ENCODE assay signal across 9 cellular contexts in genomic region chr9:136567651-136568287, GRCh38. TPM values are rescaled to one million over a fixed set of nuclear protein-coding genes. Genes with fewer than 3 reads are reported as not detected.
DNase-seq lines count a peak whose midpoint lies in the region; ATAC-seq and TF ChIP-seq lines count a peak whose summit lies in the region.
"Had no signal": no experiment of that assay in that cellular context is flagged by ENCODE, and none has a peak within 500 bp of the region (broad histone marks: within the 10 kb centered on the region; RNA-seq: fewer than 3 reads in every experiment).

No MANE protein-coding gene starts in this region.

- no peaks in the 10 kb centered on the region for H3K36me3 Mint-ChIP-seq in WTC11
- no peaks in the 10 kb centered on the region for H3K36me3 Mint-ChIP-seq in activated naive CD4-positive, alpha-beta T cell treated with anti-CD3 and anti-CD28 coated beads for 36 hours (ENCODE audit: low read depth)

- POLR2A ChIA-PET in WTC11 (lab: Charles Lee) = interaction anchor here (0.8 kb wide), 1 partner anchor 11 kb away, joined by 5 read pairs; no protein-coding TSS in a partner anchor

- 37 to 39% methylated on average over 27 of the region's 27 CpGs for WGBS in heart right ventricle, 2 donors

- peak; percentile 4 for ATAC-seq in WTC11
- peak; percentile 40 to 60 (median 56) for ATAC-seq in heart right ventricle
- ATAC-seq in GM21786 (IDR thresholded peaks at IDR 0.05; ENCODE audit: unreplicated experiment) = no peak

- H3K36me3 ChIP-seq in heart right ventricle = no peaks in the 10 kb centered on the region

- no peaks in the 10 kb centered on the region; the same call in 1 of the 2 replicates for H3K9me3 Mint-ChIP-seq in WTC11
- H3K9me3 Mint-ChIP-seq in activated naive CD4-positive, alpha-beta T cell treated with anti-CD3 and anti-CD28 coated beads for 36 hours = no peaks in the 10 kb centered on the region

- no peaks in the 10 kb centered on the region for H3K27me3 Mint-ChIP-seq in WTC11 (ENCODE audit: low read depth)
- no peaks in the 10 kb centered on the region for H3K27me3 Mint-ChIP-seq in activated naive CD4-positive, alpha-beta T cell treated with anti-CD3 and anti-CD28 coated beads for 36 hours (ENCODE audit: low read depth)

- peak overlapping the region in 9 of 10 donors; percentile 28 to 71 (median 52) for H3K27ac ChIP-seq in heart right ventricle

- H3K27me3 ChIP-seq in heart right ventricle = no peaks in the 10 kb centered on the region

- peak overlapping the region in 1 of 10 donors; percentile 4 for H3K4me3 ChIP-seq in heart right ventricle

- H3K9me3 ChIP-seq in heart right ventricle = no peaks in the 10 kb centered on the region

- peaks cover 54% of the 10 kb centered on the region for H3K4me1 Mint-ChIP-seq in WTC11
- H3K4me1 Mint-ChIP-seq in activated naive CD4-positive, alpha-beta T cell treated with anti-CD3 and anti-CD28 coated beads for 36 hours (ENCODE audit: low read depth) = no peaks in the 10 kb centered on the region

- H3K27ac Mint-ChIP-seq in WTC11 = no peak overlapping the region; the same call in 1 of the 2 replicates
- H3K27ac Mint-ChIP-seq in activated naive CD4-positive, alpha-beta T cell treated with anti-CD3 and anti-CD28 coated beads for 36 hours = no peak overlapping the region

- TF ChIP-seq CTCF in WTC11 (IDR thresholded peaks at IDR 0.05) (no peak), heart right ventricle (IDR thresholded peaks at IDR 0.05) (no peak)

- intact Hi-C loops in heart right ventricle (cut with DNase I) = loop anchor here in 2 of 10 donors (2.0 to 10.0 kb wide), 2 partner anchors 21 to 57 kb away; partner anchors contain the start of gene NOTCH1 (in 1 of the 2)
- intact Hi-C loops in activated naive CD4-positive, alpha-beta T cell treated with anti-CD3 and anti-CD28 coated beads for 36 hours (cut with micrococcal nuclease) = no loop called here

- CTCF ChIA-PET in WTC11 (lab: Charles Lee) = interaction anchor here (1.2 to 1.6 kb wide), 2 partner anchors 20 to 57 kb away, joined by 3 to 5 read pairs; no protein-coding TSS in a partner anchor
- CTCF ChIA-PET in activated naive CD4-positive, alpha-beta T cell treated with anti-CD3 and anti-CD28 coated beads for 36 hours (lab: Charles Lee) = no interaction called here

- in situ Hi-C loops in G401 (cut with HindIII; ENCODE audit: low sequenced_read_pairs) = no loop called here

- peak; percentile 48 for DNase-seq in GM04504 (ENCODE audit: low read depth)
- DNase-seq in WTC11 (ENCODE audit: low spot score) = peak; percentile 55
- DNase-seq in heart right ventricle = peak; percentile 73 to 79
- peak; percentile 61 for DNase-seq in retina
- DNase-seq in activated naive CD4-positive, alpha-beta T cell treated with anti-CD3 and anti-CD28 coated beads for 36 hours = no peak
- no peak for DNase-seq in G401 (ENCODE audit: low spot score)
- no peak for DNase-seq in cortex of kidney (lab: John Stamatoyannopoulos, UW)
- DNase-seq: GF-D8 had no signal

- peaks cover 61 to 99% (median 97%) of the 10 kb centered on the region in 9 donors for H3K4me1 ChIP-seq in heart right ventricle

- no peak overlapping the region for H3K4me3 Mint-ChIP-seq in WTC11
- no peak overlapping the region for H3K4me3 Mint-ChIP-seq in activated naive CD4-positive, alpha-beta T cell treated with anti-CD3 and anti-CD28 coated beads for 36 hours

TF ChIP-seq in WTC11, 78 proteins besides CTCF, POLR2A, EP300 and RAD21 (continues in another document):
- TF ChIP-seq ZNF671 (CRISPR knock-in tag; IDR thresholded peaks at IDR 0.05) = no peak
- TF ChIP-seq JAZF1 (CRISPR knock-in tag; IDR thresholded peaks at IDR 0.05) = no peak
- TF ChIP-seq ZSCAN18 (CRISPR knock-in tag; IDR thresholded peaks at IDR 0.05) = no peak
- TF ChIP-seq ATF6 (CRISPR knock-in tag; IDR thresholded peaks at IDR 0.05) = no peak
- TF ChIP-seq NFE2L1 (CRISPR knock-in tag; IDR thresholded peaks at IDR 0.05) = no peak
- no peak for TF ChIP-seq ZNF263 (CRISPR knock-in tag; IDR thresholded peaks at IDR 0.05; ENCODE audit: low read depth)
- peak; percentile 39; the same call in 1 of the 2 replicates for TF ChIP-seq SMAD3 (CRISPR knock-in tag; IDR thresholded peaks at IDR 0.05; ENCODE audit: borderline replicate concordance)
- TF ChIP-seq ATF2 (CRISPR knock-in tag; IDR thresholded peaks at IDR 0.05; ENCODE audit: borderline replicate concordance, low read depth) = peak; percentile 29; the same call in 1 of the 2 replicates
- TF ChIP-seq TEAD4 (CRISPR knock-in tag; IDR thresholded peaks at IDR 0.05) = no peak
- TF ChIP-seq FOXP1 (CRISPR knock-in tag; IDR thresholded peaks at IDR 0.05; ENCODE audit: borderline replicate concordance) = peak; percentile 61; the same call in 1 of the 2 replicates
- peak; percentile 39; the same call in 1 of the 2 replicates for TF ChIP-seq E2F5 (CRISPR knock-in tag; IDR thresholded peaks at IDR 0.05)
- TF ChIP-seq E2F1 (CRISPR knock-in tag; IDR thresholded peaks at IDR 0.05) = peak; percentile 73; the same call in 1 of the 2 replicates
- no peak for TF ChIP-seq MXD4 (CRISPR knock-in tag; IDR thresholded peaks at IDR 0.05; ENCODE audit: borderline replicate concordance)
- TF ChIP-seq USF2 (CRISPR knock-in tag; IDR thresholded peaks at IDR 0.05) = peak; percentile 67
- TF ChIP-seq CREB1 (CRISPR knock-in tag; IDR thresholded peaks at IDR 0.05) = peak; percentile 74; the same call in 1 of the 2 replicates

RNA-seq across cellular contexts. Expression of gene NOTCH1, which starts 21.9 kb away (rescaled TPM):
- total RNA-seq in WTC11 (2021) (76.7 to 95.6 TPM (median 79.2 TPM) in 3 replicates), heart right ventricle (10 to 100 TPM; 12.0 to 27.0 (median 21.8) TPM)
- polyA plus RNA-seq in heart right ventricle = 10 to 100 TPM in 1 of 2 donors, 1 to 10 TPM in 1; 7.3 to 14.5 TPM
- total RNA-seq in activated naive CD4-positive, alpha-beta T cell treated with anti-CD3 and anti-CD28 coated beads for 36 hours = 10 to 100 TPM; 71.4 to 80.2 TPM
- 10.9 and 13.8 TPM in 2 replicates for total RNA-seq in G401 (2014; rRNA removed; shearing (Covaris generic))

Comparison
In these comparisons a context has a peak if more than half of its experiments do, and no peak if none do; other contexts are left out.
1. DNase-seq: peak in GM04504 (single experiment), WTC11 (single experiment), heart right ventricle (2 of 2) and retina (single experiment); none in activated naive CD4-positive, alpha-beta T cell treated with anti-CD3 and anti-CD28 coated beads for 36 hours (single experiment), G401 (single experiment) and cortex of kidney (single experiment).